Comparison of ENCODE assay signal across 19 cellular contexts in the genomic region with DNA sequence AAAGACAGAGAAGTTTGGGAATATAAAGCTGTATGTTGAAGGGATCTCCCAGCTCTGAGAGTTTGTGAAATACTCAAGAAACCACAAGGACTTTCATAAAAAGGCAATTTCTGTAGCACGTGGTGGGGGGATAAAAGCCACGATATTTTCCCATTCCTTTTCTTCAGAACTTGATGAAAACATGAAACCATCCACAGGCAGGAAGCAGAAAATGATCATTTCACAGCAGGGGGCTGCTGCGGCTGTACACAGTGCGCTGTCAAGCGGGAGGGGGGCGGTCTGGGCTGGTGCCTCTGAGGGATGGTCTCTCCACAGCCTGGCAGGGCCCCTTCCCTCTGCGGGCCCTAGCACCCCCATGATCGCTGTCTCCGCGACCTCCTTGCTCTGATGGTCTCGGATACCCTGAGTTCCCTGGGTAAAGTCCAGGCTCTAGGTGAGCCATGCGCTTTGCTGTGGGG.
DNase-seq lines count a peak whose midpoint lies in the region; ATAC-seq and TF ChIP-seq lines count a peak whose summit lies in the region.
"Had no signal": no experiment of that assay in that cellular context is flagged by ENCODE, and none has a peak within 500 bp of the region (broad histone marks: within the 10 kb centered on the region; RNA-seq: fewer than 3 reads in every experiment).

No MANE protein-coding gene starts in this region.

- DNase-seq in NCI-H2227 (lab: John Stamatoyannopoulos, UW; ENCODE audit: unreplicated experiment): peak; percentile 28
- no peak for DNase-seq in NCI-H2227 treated with DMSO at 0.1 percent for 48 hours (lab: John Stamatoyannopoulos, UW)
- peak; percentile 45 for DNase-seq in astrocyte of the hippocampus (ENCODE audit: low read depth, low spot score)
- DNase-seq in mesothelial cell of epicardium (ENCODE audit: low spot score in 2 of 2, unreplicated experiment in 2 of 2): no peak
- DNase-seq in thyroid gland: peak; percentile 19 to 27
- no peak for DNase-seq in aorta
- no peak for DNase-seq in stimulated activated CD4-positive, alpha-beta T cell treated with anti-CD3 and anti-CD28 coated beads, Interleukin-2, amount 100 ng/mL, for 24 hours
- DNase-seq: activated CD4-positive, alpha-beta T cell treated with anti-CD3 and anti-CD28 coated beads, Interleukin-2, amount 10 ng/mL, durations not matched to agents 7 days and 5 days; activated CD8-positive, alpha-beta memory T cell treated with anti-CD3 and anti-CD28 coated beads, Interleukin-2, amount 50 U/mL, for 48 hours; activated gamma-delta T cell treated with Interleukin-2 at 50 U/mL for 16 hours; anterior cingulate cortex; CD4-positive, alpha-beta T cell; NCI-H187 treated with DMSO at 0.1 percent for 48 hours; Peyer's patch had no signal

- no peaks in the 10 kb centered on the region for H3K36me3 ChIP-seq in thyroid gland
- H3K36me3 ChIP-seq in aorta (ENCODE audit: control insufficient read depth in 1 of 2, insufficient read depth in 2 of 2, low read length in 1 of 2): no peaks in the 10 kb centered on the region
- H3K36me3 ChIP-seq: Peyer's patch had no signal

- H3K27ac ChIP-seq in thyroid gland (peak overlapping the region; percentile 66 to 88 (median 80)), aorta (ENCODE audit: low read depth in 1 of 2, low read length in 2 of 2) (no peak overlapping the region)
- H3K27ac ChIP-seq: A549, epithelial cell of prostate, Peyer's patch had no signal

- H3K4me1 Mint-ChIP-seq in mesothelial cell of epicardium: peaks cover 21% of the 10 kb centered on the region
- H3K4me1 Mint-ChIP-seq: activated CD4-positive, alpha-beta T cell treated with anti-CD3 and anti-CD28 coated beads, Interleukin-2, amount 10 ng/mL, durations not matched to agents 7 days and 5 days had no signal

- peaks cover 7% of the 10 kb centered on the region for H3K36me3 Mint-ChIP-seq in mesothelial cell of epicardium

- TF ChIP-seq CTCF in mesothelial cell of epicardium (IDR thresholded peaks at IDR 0.05; ENCODE audit: unreplicated experiment): no peak
- no peak for TF ChIP-seq CTCF in thyroid gland (IDR thresholded peaks at IDR 0.05)

- H3K9me3 ChIP-seq in thyroid gland (no peaks in the 10 kb centered on the region), aorta (ENCODE audit: control insufficient read depth, low read length) (no peaks in the 10 kb centered on the region)
- H3K9me3 ChIP-seq: A549, Peyer's patch had no signal

- H3K4me1 ChIP-seq in thyroid gland: peaks cover 13 to 21% of the 10 kb centered on the region in 2 donors
- no peaks in the 10 kb centered on the region for H3K4me1 ChIP-seq in aorta (ENCODE audit: control insufficient read depth in 1 of 2, insufficient read depth in 2 of 2, low read length in 2 of 2)
- H3K4me1 ChIP-seq: A549, Peyer's patch had no signal

- H3K4me3 Mint-ChIP-seq in mesothelial cell of epicardium: no peak overlapping the region
- H3K4me3 Mint-ChIP-seq: activated CD4-positive, alpha-beta T cell treated with anti-CD3 and anti-CD28 coated beads, Interleukin-2, amount 10 ng/mL, durations not matched to agents 7 days and 5 days; CD4-positive, alpha-beta T cell; dendritic cell treated with granulocyte-macrophage colony-stimulating factor and Interleukin-4, amounts not matched to agents 40 ng/mL and 50 ng/mL, for 4 days; stimulated activated naive CD8-positive, alpha-beta T cell treated with anti-CD3 and anti-CD28 coated beads, Interleukin-15, Interleukin-2, amounts not matched to agents 100 ng/mL and 50 ng/mL, for 24 hours had no signal

- H3K4me3 ChIP-seq in thyroid gland (replicated peaks in 1 of 3) (no peak overlapping the region), aorta (ENCODE audit: low read length in 2 of 2) (no peak overlapping the region)
- H3K4me3 ChIP-seq: A549, Peyer's patch had no signal

- H3K27me3 Mint-ChIP-seq in mesothelial cell of epicardium (ENCODE audit: low read depth): peaks cover 4% of the 10 kb centered on the region

- intact Hi-C loops in thyroid gland (cut with DNase I): no loop called here
- intact Hi-C loops in aorta (cut with DNase I): no loop called here

- peak overlapping the region; percentile 27 for H3K27ac Mint-ChIP-seq in mesothelial cell of epicardium
- H3K27ac Mint-ChIP-seq: activated CD4-positive, alpha-beta T cell treated with anti-CD3 and anti-CD28 coated beads, Interleukin-2, amount 10 ng/mL, durations not matched to agents 7 days and 5 days; CD4-positive, alpha-beta T cell; dendritic cell treated with granulocyte-macrophage colony-stimulating factor and Interleukin-4, amounts not matched to agents 40 ng/mL and 50 ng/mL, for 4 days; stimulated activated naive CD8-positive, alpha-beta T cell treated with anti-CD3 and anti-CD28 coated beads, Interleukin-15, Interleukin-2, amounts not matched to agents 100 ng/mL and 50 ng/mL, for 24 hours had no signal

- no peak for TF ChIP-seq POLR2A in thyroid gland (IDR thresholded peaks at IDR 0.05)

- WGBS in thyroid gland, 2 donors: 49 to 60% methylated on average over 11 to 12 of the region's 12 CpGs
- WGBS in aorta, 2 donors: 72 to 73% methylated on average over 12 of the region's 12 CpGs

- ATAC-seq in aorta (ENCODE audit: low FRiP score) (no peak), GM21360 (IDR thresholded peaks at IDR 0.05; ENCODE audit: unreplicated experiment) (no peak)
- ATAC-seq: A549 had no signal

- H3K27me3 ChIP-seq in thyroid gland: no peaks in the 10 kb centered on the region
- H3K27me3 ChIP-seq in aorta (ENCODE audit: control insufficient read depth in 1 of 2, insufficient read depth in 2 of 2, low read length in 1 of 2): no peaks in the 10 kb centered on the region
- H3K27me3 ChIP-seq: Peyer's patch had no signal

- peaks cover 18% of the 10 kb centered on the region for H3K9me3 Mint-ChIP-seq in mesothelial cell of epicardium
- H3K9me3 Mint-ChIP-seq: activated CD4-positive, alpha-beta T cell treated with anti-CD3 and anti-CD28 coated beads, Interleukin-2, amount 10 ng/mL, durations not matched to agents 7 days and 5 days; CD4-positive, alpha-beta T cell; dendritic cell treated with granulocyte-macrophage colony-stimulating factor and Interleukin-4, amounts not matched to agents 40 ng/mL and 50 ng/mL, for 4 days had no signal

Comparison
In these comparisons a context has a peak if more than half of its experiments do, and no peak if none do; other contexts are left out.
1. DNase-seq: peak in NCI-H2227 (single experiment), astrocyte of the hippocampus (single experiment) and thyroid gland (2 of 2); none in NCI-H2227 treated with DMSO at 0.1 percent for 48 hours (single experiment), mesothelial cell of epicardium (0 of 2), aorta (0 of 2) and stimulated activated CD4-positive, alpha-beta T cell treated with anti-CD3 and anti-CD28 coated beads, Interleukin-2, amount 100 ng/mL, for 24 hours (0 of 2).
2. H3K27ac ChIP-seq: peak in thyroid gland (3 of 3); none in aorta (0 of 2).